In the genomic region with DNA sequence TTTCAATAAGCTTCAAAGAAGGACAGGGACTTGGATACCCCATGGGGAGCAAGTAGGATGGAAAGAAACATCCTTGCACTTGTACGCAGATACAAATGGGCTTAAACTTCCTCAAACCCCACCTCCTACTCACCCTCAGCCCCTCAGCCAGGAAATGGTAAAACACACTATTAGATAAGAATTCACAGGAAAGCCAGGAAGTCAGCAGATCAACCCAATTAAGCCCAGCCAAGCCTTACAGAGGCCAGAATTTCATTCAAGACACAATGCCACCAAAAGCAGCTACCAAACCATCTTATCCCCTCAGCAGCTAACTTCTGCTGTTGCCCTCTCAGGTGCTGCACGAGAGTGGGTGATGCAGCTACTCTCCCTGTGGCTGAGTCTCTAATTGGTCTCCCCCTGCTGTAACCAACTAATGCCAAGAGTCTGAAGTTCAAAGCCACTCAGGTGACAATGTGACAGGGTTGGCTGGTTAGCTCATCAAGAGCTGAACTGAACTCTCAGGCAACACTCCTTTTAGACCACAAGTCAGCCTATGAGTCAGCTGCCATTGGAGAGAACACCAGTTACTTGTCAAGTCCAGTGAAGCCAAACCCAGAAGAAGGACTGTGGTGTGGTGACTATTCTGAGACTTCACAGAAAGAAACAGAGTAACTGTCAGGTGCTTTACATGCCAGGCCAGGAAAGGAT, we compare ENCODE assay signal across 1 cellular context.
TF ChIP-seq lines count a peak whose summit lies in the region.

No MANE protein-coding gene starts in this region.

TF ChIP-seq in HCT116, 20 proteins besides CTCF, POLR2A, EP300 and RAD21 (continued from another document):
- TF ChIP-seq, protein P1, sequence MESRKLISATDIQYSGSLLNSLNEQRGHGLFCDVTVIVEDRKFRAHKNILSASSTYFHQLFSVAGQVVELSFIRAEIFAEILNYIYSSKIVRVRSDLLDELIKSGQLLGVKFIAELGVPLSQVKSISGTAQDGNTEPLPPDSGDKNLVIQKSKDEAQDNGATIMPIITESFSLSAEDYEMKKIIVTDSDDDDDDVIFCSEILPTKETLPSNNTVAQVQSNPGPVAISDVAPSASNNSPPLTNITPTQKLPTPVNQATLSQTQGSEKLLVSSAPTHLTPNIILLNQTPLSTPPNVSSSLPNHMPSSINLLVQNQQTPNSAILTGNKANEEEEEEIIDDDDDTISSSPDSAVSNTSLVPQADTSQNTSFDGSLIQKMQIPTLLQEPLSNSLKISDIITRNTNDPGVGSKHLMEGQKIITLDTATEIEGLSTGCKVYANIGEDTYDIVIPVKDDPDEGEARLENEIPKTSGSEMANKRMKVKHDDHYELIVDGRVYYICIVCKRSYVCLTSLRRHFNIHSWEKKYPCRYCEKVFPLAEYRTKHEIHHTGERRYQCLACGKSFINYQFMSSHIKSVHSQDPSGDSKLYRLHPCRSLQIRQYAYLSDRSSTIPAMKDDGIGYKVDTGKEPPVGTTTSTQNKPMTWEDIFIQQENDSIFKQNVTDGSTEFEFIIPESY (IDR thresholded peaks at IDR 0.05; ENCODE audit: extremely low read depth, insufficient replicate concordance, low read length): no peak
- no peak for TF ChIP-seq SP1 (IDR thresholded peaks at IDR 0.05; ENCODE audit: low read depth)
- TF ChIP-seq POLR2AphosphoS5 (IDR thresholded peaks at IDR 0.05; ENCODE audit: low read depth, low read length): no peak
- TF ChIP-seq YY1 (IDR thresholded peaks at IDR 0.05; ENCODE audit: extremely low read depth, insufficient replicate concordance, low read depth, low read length): no peak
- TF ChIP-seq ZNF274 (IDR thresholded peaks at IDR 0.05; ENCODE audit: low read depth, low read length): no peak
